In genomic region chr2:179263015-179263414, GRCh38 we compare ENCODE assay signal across 8 cellular contexts. TPM values are rescaled to one million over a fixed set of nuclear protein-coding genes. Genes with fewer than 3 reads are reported as not detected.
DNase-seq lines count a peak whose midpoint lies in the region; ATAC-seq and TF ChIP-seq lines count a peak whose summit lies in the region.

No MANE protein-coding gene starts in this region.

- H3K9me2 ChIP-seq in MM.1S (replicated peaks; ENCODE audit: insufficient read depth, low read length), result no peaks in the 10 kb centered on the region
- H3K9me2 ChIP-seq in neural cell (ENCODE audit: insufficient read depth, low read length), result no peaks in the 10 kb centered on the region

- H3K9ac ChIP-seq in MM.1S (ENCODE audit: low read length) (peak overlapping the region; percentile 73; the same call in 1 of the 2 replicates), neural cell (ENCODE audit: low read length) (peak overlapping the region; percentile 96)

- TF ChIP-seq CTCF in CD4-positive, alpha-beta T cell (IDR thresholded peaks at IDR 0.05), result no peak
- TF ChIP-seq CTCF in MM.1S (IDR thresholded peaks at IDR 0.05; ENCODE audit: low read length), result no peak
- TF ChIP-seq CTCF in neural cell (IDR thresholded peaks at IDR 0.05; ENCODE audit: poor library complexity, severe bottlenecking), result no peak

- H3K27me3 ChIP-seq in CD4-positive, alpha-beta T cell (ENCODE audit: control insufficient read depth, insufficient read depth, low read length), result peaks cover 21% of the 10 kb centered on the region
- 0 out of 2 replicates have a peak, but pooled peaks cover 3% of the 10 kb centered on the region for H3K27me3 ChIP-seq in MM.1S (replicated peaks; ENCODE audit: insufficient read depth, low read length)
- H3K27me3 ChIP-seq in neural cell (ENCODE audit: insufficient read depth, low read depth, low read length), result no peaks in the 10 kb centered on the region

- H3F3A ChIP-seq in MM.1S (ENCODE audit: insufficient read depth, low read length), result peaks cover 10% of the 10 kb centered on the region
- peaks cover 3% of the 10 kb centered on the region for H3F3A ChIP-seq in neural cell (ENCODE audit: insufficient read depth, low read length, poor library complexity, severe bottlenecking)

- no peaks in the 10 kb centered on the region for H4K20me1 ChIP-seq in MM.1S (ENCODE audit: insufficient read depth, low read length)
- H4K20me1 ChIP-seq in neural cell (ENCODE audit: insufficient read depth), result peaks cover 5% of the 10 kb centered on the region

- peak overlapping the region; percentile 97 for H3K4me2 ChIP-seq in MM.1S (ENCODE audit: low read depth, low read length)
- peak overlapping the region; percentile 66 for H3K4me2 ChIP-seq in neural cell (ENCODE audit: low read length)

- H3K4me3 Mint-ChIP-seq in CD4-positive, alpha-beta T cell, result peak overlapping the region; percentile 91
- peak overlapping the region; percentile 69 to 71 for H3K4me3 Mint-ChIP-seq in effector memory CD8-positive, alpha-beta T cell

- peak overlapping the region; percentile 63 for H3K27ac Mint-ChIP-seq in CD4-positive, alpha-beta T cell
- peak overlapping the region in 1 of 2 donors; percentile 56 for H3K27ac Mint-ChIP-seq in effector memory CD8-positive, alpha-beta T cell

- DNase-seq in CD4-positive, alpha-beta T cell, result no peak
- DNase-seq in MM.1S (no peak), NCI-H146 (lab: John Stamatoyannopoulos, UW) (no peak), middle frontal gyrus (ENCODE audit: extremely low spot score, low spot score) (no peak)
- DNase-seq in effector memory CD8-positive, alpha-beta T cell, result no peak

- H2AFZ ChIP-seq in MM.1S (ENCODE audit: low read length), result no peak overlapping the region
- no peak overlapping the region for H2AFZ ChIP-seq in neural cell (ENCODE audit: low read depth, low read length)

- peaks cover 52% of the 10 kb centered on the region for H3K79me2 ChIP-seq in MM.1S (ENCODE audit: low read length)
- H3K79me2 ChIP-seq in neural cell (replicated peaks; ENCODE audit: insufficient read depth, low read length), result peaks cover 52% of the 10 kb centered on the region

- peak overlapping the region; percentile 96 for H3K4me3 ChIP-seq in MM.1S (ENCODE audit: low read length)
- H3K4me3 ChIP-seq in neural cell (ENCODE audit: low read length), result peak overlapping the region; percentile 90

- peaks cover 23% of the 10 kb centered on the region for H3K27me3 Mint-ChIP-seq in CD4-positive, alpha-beta T cell
- H3K27me3 Mint-ChIP-seq in effector memory CD8-positive, alpha-beta T cell, result peaks cover 44 to 47% of the 10 kb centered on the region in 2 donors

- TF ChIP-seq EP300 in neural cell (conservative IDR thresholded peaks at IDR 0.05; ENCODE audit: poor library complexity, severe bottlenecking), result no peak

- H3K9me3 Mint-ChIP-seq in CD4-positive, alpha-beta T cell, result no peaks in the 10 kb centered on the region
- peaks cover 0 to 6% of the 10 kb centered on the region in 2 donors for H3K9me3 Mint-ChIP-seq in effector memory CD8-positive, alpha-beta T cell

- CTCF ChIA-PET in CD4-positive, alpha-beta T cell (lab: Charles Lee), result interaction anchor here (1.8 kb wide), 1 partner anchor 44 kb away, joined by 4 read pairs; no protein-coding TSS in a partner anchor

- no peak overlapping the region for H3K27ac ChIP-seq in CD4-positive, alpha-beta T cell (ENCODE audit: low read depth, low read length)
- H3K27ac ChIP-seq in MM.1S (ENCODE audit: low read length), result no peak overlapping the region
- peak overlapping the region; percentile 92 for H3K27ac ChIP-seq in neural cell (ENCODE audit: low read length)

- H3K4me1 ChIP-seq in MM.1S (ENCODE audit: low read length), result peaks cover 7% of the 10 kb centered on the region

- peaks cover 4% of the 10 kb centered on the region for H3K36me3 Mint-ChIP-seq in CD4-positive, alpha-beta T cell (ENCODE audit: low read depth)
- no peaks in the 10 kb centered on the region for H3K36me3 Mint-ChIP-seq in effector memory CD8-positive, alpha-beta T cell (ENCODE audit: insufficient read depth)

- no peak for TF ChIP-seq RAD21 in neural cell (conservative IDR thresholded peaks at IDR 0.05)

- H3K9me3 ChIP-seq in CD4-positive, alpha-beta T cell (ENCODE audit: control insufficient read depth, low read length), result no peaks in the 10 kb centered on the region
- no peaks in the 10 kb centered on the region for H3K9me3 ChIP-seq in MM.1S (replicated peaks; ENCODE audit: insufficient read depth, low read length)
- H3K9me3 ChIP-seq in neural cell (ENCODE audit: low read length), result no peaks in the 10 kb centered on the region

- ATAC-seq in CD4-positive, alpha-beta T cell (ENCODE audit: poor library complexity), result no peak
- ATAC-seq in effector memory CD8-positive, alpha-beta T cell (replicated peaks), result no peak
- ATAC-seq in GM18867 (IDR thresholded peaks at IDR 0.05; ENCODE audit: unreplicated experiment), result no peak
- ATAC-seq in HG03139 (IDR thresholded peaks at IDR 0.05; ENCODE audit: unreplicated experiment), result no peak

- H3K36me3 ChIP-seq in MM.1S (replicated peaks; ENCODE audit: insufficient read depth, low read length), result no peaks in the 10 kb centered on the region
- H3K36me3 ChIP-seq in neural cell (ENCODE audit: insufficient read depth, low read length), result no peaks in the 10 kb centered on the region

- POLR2A ChIA-PET in CD4-positive, alpha-beta T cell (lab: Charles Lee), result interaction anchor here (0.7 kb wide), 1 partner anchor 783 kb away, joined by 3 read pairs; the partner anchor contains the start of gene PLEKHA3

- intact Hi-C loops in CD4-positive, alpha-beta T cell (cut with DNase I, micrococcal nuclease), result no loop called here

- peaks cover 19% of the 10 kb centered on the region for H3K4me1 Mint-ChIP-seq in CD4-positive, alpha-beta T cell (ENCODE audit: low read depth)
- H3K4me1 Mint-ChIP-seq in effector memory CD8-positive, alpha-beta T cell (ENCODE audit: low read depth in 2 of 2), result peaks cover 0 to 2% of the 10 kb centered on the region in 2 donors

TF ChIP-seq in neural cell, 6 proteins besides CTCF, POLR2A, EP300 and RAD21:
- TF ChIP-seq EZH2 (IDR thresholded peaks at IDR 0.05; ENCODE audit: borderline replicate concordance, insufficient read depth, low read length, poor library complexity, severe bottlenecking) (no peak), POLR2AphosphoS5 (IDR thresholded peaks at IDR 0.05) (no peak), SMC3 (conservative IDR thresholded peaks at IDR 0.05; ENCODE audit: poor library complexity) (no peak), TAF1 (IDR thresholded peaks at IDR 0.05; ENCODE audit: low read depth) (no peak), REST (IDR thresholded peaks at IDR 0.05; ENCODE audit: borderline replicate concordance) (no peak), MXI1 (conservative IDR thresholded peaks at IDR 0.05; ENCODE audit: poor library complexity, severe bottlenecking) (no peak)

RNA-seq across cellular contexts. Expression of gene SESTD1, which starts 1.6 kb away (rescaled TPM):
- 10 to 100 TPM in 1 of 2 experiments, 1 to 10 TPM in 1; 8.7 to 10.2 TPM for total RNA-seq in CD4-positive, alpha-beta T cell
- 34.8 and 39.5 TPM in 2 replicates for polyA plus RNA-seq in neural cell
- 86.4 and 116 TPM in 2 replicates for polyA minus RNA-seq in neural cell
